In genomic region chr11:45450189-45450588, GRCh38 we compare ENCODE assay signal across 1 cellular context.
TF ChIP-seq lines count a peak whose summit lies in the region.

No MANE protein-coding gene starts in this region.

TF ChIP-seq in IMR-90, 13 proteins besides CTCF, POLR2A, EP300 and RAD21 (continued from another document):
- TF ChIP-seq ELK1 (IDR thresholded peaks at IDR 0.05; ENCODE audit: borderline replicate concordance, low read depth, low read length), result no peak
- TF ChIP-seq BHLHE40 (IDR thresholded peaks at IDR 0.05; ENCODE audit: low read depth, low read length), result no peak
- no peak for TF ChIP-seq FOS (IDR thresholded peaks at IDR 0.05; ENCODE audit: low read depth, low read length)
- no peak for TF ChIP-seq CEBPB (IDR thresholded peaks at IDR 0.05; ENCODE audit: low read depth, low read length)
- TF ChIP-seq SMC3 (IDR thresholded peaks at IDR 0.05; ENCODE audit: low read depth, low read length), result no peak
- TF ChIP-seq CHD1 (IDR thresholded peaks at IDR 0.05; ENCODE audit: low read depth, low read length), result no peak
- TF ChIP-seq RCOR1 (IDR thresholded peaks at IDR 0.05; ENCODE audit: insufficient replicate concordance, low read length), result no peak
